12 cellular contexts compared by ENCODE assay signal in the genomic region with DNA sequence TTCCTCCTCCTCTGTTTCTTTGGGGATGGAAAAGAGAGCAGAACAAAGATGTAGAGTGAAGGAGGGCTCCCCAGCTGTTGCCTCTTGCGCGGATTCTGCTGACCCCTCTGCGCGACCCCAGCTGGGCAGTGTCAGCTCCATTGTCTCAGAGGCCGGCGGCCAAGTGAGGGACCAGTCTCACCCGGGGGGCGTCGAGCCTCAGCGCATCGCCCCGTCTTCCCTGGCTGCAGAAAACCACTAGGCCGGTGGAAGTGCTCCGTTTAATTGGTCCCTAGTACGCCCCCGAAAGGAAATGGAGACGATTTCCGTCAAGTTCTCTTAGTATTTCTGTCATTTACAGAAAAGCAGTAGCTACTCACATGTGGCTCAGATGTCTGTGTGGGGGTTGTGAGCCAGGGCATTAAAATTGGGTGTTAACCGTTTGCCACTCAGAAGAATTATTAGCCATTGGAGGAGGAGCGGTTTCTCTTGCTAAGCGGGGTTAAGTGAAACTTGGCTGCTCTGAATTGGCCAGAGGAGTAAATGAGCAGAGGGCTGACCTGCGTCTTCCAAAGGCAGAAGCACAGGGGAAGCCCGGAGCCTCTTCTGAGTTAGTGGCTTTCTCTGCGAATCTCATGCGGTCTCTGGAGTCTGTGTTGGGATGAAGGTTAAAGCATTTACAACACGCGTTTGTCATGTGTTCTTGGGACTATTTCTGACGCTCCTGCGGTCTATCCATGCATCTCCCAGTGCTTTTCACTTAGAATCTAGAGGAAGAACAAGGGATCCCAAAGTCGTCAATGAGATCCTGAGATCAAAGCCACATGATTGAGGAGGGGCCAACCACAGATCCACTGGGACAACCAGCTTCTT.
DNase-seq lines count a peak whose midpoint lies in the region; ATAC-seq and TF ChIP-seq lines count a peak whose summit lies in the region.
"Had no signal": no experiment of that assay in that cellular context is flagged by ENCODE, and none has a peak within 500 bp of the region (broad histone marks: within the 10 kb centered on the region; RNA-seq: fewer than 3 reads in every experiment).

No MANE protein-coding gene starts in this region.

- H4K20me1 ChIP-seq in fibroblast of lung (ENCODE audit: control insufficient read depth, extremely low read depth, insufficient read depth, low read length): no peaks in the 10 kb centered on the region

- H3K36me3 ChIP-seq in HEK293 (ENCODE audit: control insufficient read depth in 2 of 2, insufficient read depth in 1 of 2, low read length in 2 of 2) (no peaks in the 10 kb centered on the region), fibroblast of lung (ENCODE audit: control insufficient read depth, insufficient read depth, low read length) (no peaks in the 10 kb centered on the region), rectal smooth muscle tissue (ENCODE audit: control insufficient read depth, insufficient read depth, low read length) (no peaks in the 10 kb centered on the region)

- H3K27ac ChIP-seq in HEK293 (ENCODE audit: extremely low read depth, low read depth, low read length) (no peak overlapping the region), fibroblast of lung (ENCODE audit: insufficient read depth, low read length) (no peak overlapping the region), rectal smooth muscle tissue (ENCODE audit: low read depth, low read length) (no peak overlapping the region)
- H3K27ac ChIP-seq: HL-60 had no signal

- H3K27ac Mint-ChIP-seq in WTC11: no peak overlapping the region

- TF ChIP-seq CTCF in HEK293 (tag by site-specific recombination; IDR thresholded peaks at IDR 0.05): no peak
- TF ChIP-seq CTCF in WTC11 (IDR thresholded peaks at IDR 0.05): no peak
- no peak for TF ChIP-seq CTCF in fibroblast of lung (conservative IDR thresholded peaks at IDR 0.05 in 1 of 2, IDR thresholded peaks at IDR 0.05 in 1 of 2; ENCODE audit: low read depth in 1 of 2, low read length in 2 of 2)

- peak; percentile 29 for ATAC-seq in WTC11

- H3K4me2 ChIP-seq in fibroblast of lung (ENCODE audit: extremely low read depth, insufficient read depth, low read length): peak overlapping the region; percentile 51

- no peaks in the 10 kb centered on the region for H3K9me3 Mint-ChIP-seq in WTC11

- H3K4me1 ChIP-seq in HEK293 (ENCODE audit: control insufficient read depth, insufficient read depth, low read length): no peaks in the 10 kb centered on the region
- H3K4me1 ChIP-seq in fibroblast of lung (ENCODE audit: control insufficient read depth, extremely low read depth, insufficient read depth, low read length): no peaks in the 10 kb centered on the region
- H3K4me1 ChIP-seq in rectal smooth muscle tissue (ENCODE audit: control insufficient read depth, insufficient read depth, low read length): no peaks in the 10 kb centered on the region

- H3K4me3 ChIP-seq in HEK293 (ENCODE audit: low read depth, low read length): peak overlapping the region; percentile 27; the same call in 1 of the 2 replicates
- peak overlapping the region in 2 of 4 experiments; percentile 14 to 56 for H3K4me3 ChIP-seq in fibroblast of lung (replicated peaks in 1 of 4; ENCODE audit: control extremely low read depth in 1 of 4, insufficient read depth in 1 of 4, low read depth in 3 of 4, low read length in 4 of 4)
- H3K4me3 ChIP-seq in rectal smooth muscle tissue (ENCODE audit: low read length): peak overlapping the region; percentile 33

- H3K9ac ChIP-seq in fibroblast of lung (ENCODE audit: insufficient read depth, low read length) (no peak overlapping the region), rectal smooth muscle tissue (ENCODE audit: low read length) (no peak overlapping the region)

- POLR2A ChIA-PET in HEK293 (lab: Yijun Ruan, JAX) (no interaction called here), WTC11 (lab: Charles Lee) (interaction anchor here (0.6 kb wide), 1 partner anchor 7 kb away, joined by 3 read pairs; no protein-coding TSS in a partner anchor)

- no peaks in the 10 kb centered on the region for H3K9me3 ChIP-seq in HEK293 (ENCODE audit: control insufficient read depth, insufficient read depth, low read depth, low read length)
- no peaks in the 10 kb centered on the region for H3K9me3 ChIP-seq in fibroblast of lung (ENCODE audit: control insufficient read depth, insufficient read depth, low read depth, low read length)

- H3K4me1 Mint-ChIP-seq in WTC11: peaks cover 13% of the 10 kb centered on the region

- peak overlapping the region; percentile 80 for H3K4me3 Mint-ChIP-seq in WTC11

- H3K27me3 ChIP-seq in fibroblast of lung (ENCODE audit: control insufficient read depth, insufficient read depth, low read length) (peaks cover 3% of the 10 kb centered on the region), rectal smooth muscle tissue (ENCODE audit: control insufficient read depth, insufficient read depth, low read length) (no peaks in the 10 kb centered on the region)

- CTCF ChIA-PET in HEK293 (lab: Yijun Ruan, JAX) (interaction anchor here (0.6 kb wide), 1 partner anchor 352 kb away, joined by 8 read pairs; no protein-coding TSS in a partner anchor), WTC11 (lab: Charles Lee) (no interaction called here)

- H3K36me3 Mint-ChIP-seq in WTC11: no peaks in the 10 kb centered on the region

- H3K27me3 Mint-ChIP-seq in WTC11 (ENCODE audit: low read depth): peaks cover 60% of the 10 kb centered on the region

- H3K79me2 ChIP-seq in fibroblast of lung (ENCODE audit: control insufficient read depth, insufficient read depth, low read length): no peaks in the 10 kb centered on the region

- DNase-seq in WTC11 (ENCODE audit: low spot score) (no peak), fibroblast of lung (ENCODE audit: low read depth in 2 of 2) (peak; percentile 12 to 16), activated gamma-delta T cell treated with Interleukin-2 at 50 U/mL for 16 hours (no peak), NCI-H69 (lab: John Stamatoyannopoulos, UW) (no peak)
- DNase-seq in stimulated activated CD4-positive, alpha-beta T cell treated with anti-CD3 and anti-CD28 coated beads, Interleukin-1b, Interleukin-23, amount 100 ng/mL, for 48 hours: no peak
- no peak for DNase-seq in stimulated activated CD4-positive, alpha-beta T cell treated with anti-CD3 and anti-CD28 coated beads, Interleukin-4, amount 100 ng/mL, for 1 hour
- DNase-seq: activated CD4-positive, alpha-beta T cell treated with anti-CD3 and anti-CD28 coated beads for 48 hours; NCI-H526; stimulated activated CD8-positive, alpha-beta memory T cell treated with anti-CD3 and anti-CD28 coated beads, Interleukin-4, amount 100 ng/mL, for 48 hours had no signal

- H2AFZ ChIP-seq in fibroblast of lung (ENCODE audit: low read length): no peak overlapping the region

TF ChIP-seq in HEK293, 187 proteins besides CTCF, POLR2A, EP300 and RAD21 (continues in another document):
- TF ChIP-seq ZNF510 (tag by site-specific recombination; IDR thresholded peaks at IDR 0.05; ENCODE audit: insufficient replicate concordance) (no peak), ZNF561 (tag by site-specific recombination; IDR thresholded peaks at IDR 0.05; ENCODE audit: borderline replicate concordance) (no peak), MYNN (tag by site-specific recombination; IDR thresholded peaks at IDR 0.05; ENCODE audit: borderline replicate concordance) (no peak), ZNF843 (tag by site-specific recombination; IDR thresholded peaks at IDR 0.05) (no peak), ZNF585B (tag by site-specific recombination; IDR thresholded peaks at IDR 0.05) (no peak), ZNF596 (tag by site-specific recombination; IDR thresholded peaks at IDR 0.05) (no peak), KLF16 (tag by site-specific recombination; IDR thresholded peaks at IDR 0.05) (no peak), ZNF777 (tag by site-specific recombination; IDR thresholded peaks at IDR 0.05; ENCODE audit: borderline replicate concordance) (no peak)
- TF ChIP-seq, protein P1, sequence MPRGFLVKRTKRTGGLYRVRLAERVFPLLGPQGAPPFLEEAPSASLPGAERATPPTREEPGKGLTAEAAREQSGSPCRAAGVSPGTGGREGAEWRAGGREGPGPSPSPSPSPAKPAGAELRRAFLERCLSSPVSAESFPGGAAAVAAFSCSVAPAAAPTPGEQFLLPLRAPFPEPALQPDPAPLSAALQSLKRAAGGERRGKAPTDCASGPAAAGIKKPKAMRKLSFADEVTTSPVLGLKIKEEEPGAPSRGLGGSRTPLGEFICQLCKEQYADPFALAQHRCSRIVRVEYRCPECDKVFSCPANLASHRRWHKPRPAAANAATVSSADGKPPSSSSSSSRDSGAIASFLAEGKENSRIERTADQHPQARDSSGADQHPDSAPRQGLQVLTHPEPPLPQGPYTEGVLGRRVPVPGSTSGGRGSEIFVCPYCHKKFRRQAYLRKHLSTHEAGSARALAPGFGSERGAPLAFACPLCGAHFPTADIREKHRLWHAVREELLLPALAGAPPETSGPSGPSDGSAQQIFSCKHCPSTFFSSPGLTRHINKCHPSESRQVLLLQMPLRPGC (tag by site-specific recombination; IDR thresholded peaks at IDR 0.05): no peak

TF ChIP-seq in WTC11, 78 proteins besides CTCF, POLR2A, EP300 and RAD21:
- no peak for TF ChIP-seq MXD4 (CRISPR knock-in tag; IDR thresholded peaks at IDR 0.05; ENCODE audit: borderline replicate concordance)
- TF ChIP-seq, protein P2, sequence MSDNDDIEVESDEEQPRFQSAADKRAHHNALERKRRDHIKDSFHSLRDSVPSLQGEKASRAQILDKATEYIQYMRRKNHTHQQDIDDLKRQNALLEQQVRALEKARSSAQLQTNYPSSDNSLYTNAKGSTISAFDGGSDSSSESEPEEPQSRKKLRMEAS (CRISPR knock-in tag; IDR thresholded peaks at IDR 0.05): peak; percentile 16; the same call in 1 of the 2 replicates

Comparison
In these comparisons a context has a peak if more than half of its experiments do, and no peak if none do; other contexts are left out.
1. DNase-seq: peak in fibroblast of lung (2 of 2); none in WTC11 (single experiment), stimulated activated CD4-positive, alpha-beta T cell treated with anti-CD3 and anti-CD28 coated beads, Interleukin-1b, Interleukin-23, amount 100 ng/mL, for 48 hours (single experiment), activated gamma-delta T cell treated with Interleukin-2 at 50 U/mL for 16 hours (single experiment), NCI-H69 (single experiment) and stimulated activated CD4-positive, alpha-beta T cell treated with anti-CD3 and anti-CD28 coated beads, Interleukin-4, amount 100 ng/mL, for 1 hour (single experiment).